21 cellular contexts compared by ENCODE assay signal in the genomic region with DNA sequence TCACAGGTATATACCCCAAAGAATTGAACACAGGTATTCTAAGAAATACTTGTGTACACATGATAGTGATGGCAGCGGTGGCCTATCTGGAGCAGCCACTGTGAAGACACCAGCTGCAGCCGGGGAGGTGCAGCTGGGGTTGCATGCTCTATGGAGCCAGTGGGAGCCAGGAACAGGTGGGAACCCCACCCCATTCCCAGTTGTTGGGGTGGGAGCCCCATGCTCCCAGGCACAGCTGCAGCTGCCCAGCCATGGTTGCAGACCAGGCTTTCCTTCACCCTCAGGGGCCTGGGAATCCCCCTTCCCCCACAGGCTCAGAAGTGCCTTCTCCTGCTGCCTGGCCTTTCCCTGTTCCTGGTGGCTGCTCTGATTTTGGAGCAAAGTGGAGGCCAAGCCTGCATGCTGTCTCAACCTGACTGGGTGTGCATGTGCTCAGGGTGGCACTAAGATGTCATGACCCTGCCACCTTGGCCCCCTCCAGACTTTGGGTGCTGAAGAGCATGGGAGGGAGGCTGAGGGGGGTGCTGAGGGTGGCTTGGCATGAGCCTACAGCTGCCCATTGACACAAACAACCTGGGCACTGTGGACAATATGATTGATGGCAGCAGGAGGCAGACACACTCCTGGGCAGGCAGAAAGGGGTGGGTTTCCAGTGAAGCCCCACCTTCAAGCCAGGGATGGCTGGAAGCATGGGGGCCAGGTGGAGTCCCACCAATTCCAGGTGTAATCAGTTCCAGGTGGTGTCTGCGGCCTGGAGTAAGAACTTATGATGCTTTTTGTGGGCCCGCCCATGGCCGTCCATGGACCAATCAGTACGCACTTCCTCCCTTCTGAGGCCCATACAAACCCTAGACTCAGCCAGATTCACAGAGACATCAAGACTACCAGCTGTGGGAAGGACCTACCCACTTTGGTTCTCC.
"Had no signal": no experiment of that assay in that cellular context is flagged by ENCODE, and none has a peak within 500 bp of the region (broad histone marks: within the 10 kb centered on the region; RNA-seq: fewer than 3 reads in every experiment).

No MANE protein-coding gene starts in this region.

- H2AFZ ChIP-seq: hepatocyte had no signal

- H3K9me3 ChIP-seq: colonic mucosa, pancreas, prostate gland, right lobe of liver, thoracic aorta, transverse colon had no signal

- H3K4me1 ChIP-seq: colonic mucosa, pancreas, prostate gland, right lobe of liver, stomach, transverse colon had no signal

- ATAC-seq: naive thymus-derived CD4-positive, alpha-beta T cell; pancreas; right lobe of liver had no signal

- H3K4me2 ChIP-seq: hepatocyte had no signal

- H3K4me3 ChIP-seq: colonic mucosa, hepatocyte, pancreas, prostate gland, right lobe of liver, stomach, thoracic aorta, transverse colon had no signal

- H3K27ac ChIP-seq: colonic mucosa, hepatocyte, pancreas, prostate gland, right lobe of liver, stomach, thoracic aorta, transverse colon had no signal

- H3K36me3 ChIP-seq: colonic mucosa, pancreas, prostate gland, right lobe of liver, stomach, thoracic aorta, transverse colon had no signal

- DNase-seq: colonic mucosa; effector CD4-positive, alpha-beta T cell; endodermal cell; erythroblast; foreskin melanocyte; head of caudate nucleus; kidney glomerular epithelial cell; mesendoderm; naive thymus-derived CD4-positive, alpha-beta T cell; pancreas; right lobe of liver; stimulated activated CD4-positive, alpha-beta T cell treated with anti-CD3 and anti-CD28 coated beads, Interleukin-15, amount 100 ng/mL, for 24 hours; stimulated activated CD4-positive, alpha-beta T cell treated with anti-CD3 and anti-CD28 coated beads, Interleukin-1b, Interleukin-23, amount 100 ng/mL, for 48 hours; stimulated activated CD4-positive, alpha-beta T cell treated with anti-CD3 and anti-CD28 coated beads, Interleukin-4, amount 100 ng/mL, for 24 hours; stimulated activated naive CD4-positive, alpha-beta T cell; stomach; substantia nigra; transverse colon had no signal

- H3K27me3 ChIP-seq: colonic mucosa, pancreas, right lobe of liver, transverse colon had no signal
